In the genomic region with DNA sequence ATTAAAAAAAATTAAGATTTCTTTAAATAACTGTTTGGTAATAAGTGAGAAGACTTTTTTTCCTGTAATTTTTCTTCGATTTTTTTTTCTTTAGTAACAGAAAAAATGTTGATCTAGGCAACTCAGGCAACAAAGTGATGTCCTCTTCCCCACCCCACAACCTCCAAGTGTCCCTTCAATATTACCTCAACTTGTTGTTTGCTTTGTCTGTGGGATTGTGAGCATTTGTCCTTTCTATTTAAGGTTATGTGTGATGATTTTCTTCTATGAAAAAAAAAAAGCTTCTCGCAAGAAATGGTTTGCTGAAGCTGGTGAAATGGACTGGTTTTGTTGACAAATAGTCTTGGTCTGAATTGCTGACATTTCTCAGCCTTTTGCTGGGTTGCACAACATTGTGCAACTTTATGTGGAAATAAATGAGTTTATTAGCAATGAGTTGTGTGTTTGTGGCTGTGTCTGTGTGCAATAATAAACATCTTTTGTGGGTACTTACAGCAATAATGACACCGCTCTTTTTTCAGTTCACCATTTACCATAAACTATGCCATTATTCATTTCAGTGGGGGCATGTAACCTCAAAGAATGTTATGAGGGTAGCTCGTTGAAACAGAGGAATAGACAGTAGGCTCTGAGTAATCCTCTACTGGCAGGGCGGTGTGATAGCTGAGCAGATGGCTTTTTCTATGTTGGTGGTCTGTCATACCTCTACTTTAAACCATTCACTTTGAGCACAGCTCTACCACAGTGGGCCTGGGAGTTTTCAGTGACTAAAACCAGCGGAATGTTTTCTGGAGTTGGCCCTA, we compare ENCODE assay signal across 14 cellular contexts.
DNase-seq lines count a peak whose midpoint lies in the region; ATAC-seq and TF ChIP-seq lines count a peak whose summit lies in the region.
"Had no signal": no experiment of that assay in that cellular context is flagged by ENCODE, and none has a peak within 500 bp of the region (broad histone marks: within the 10 kb centered on the region; RNA-seq: fewer than 3 reads in every experiment).

No MANE protein-coding gene starts in this region.

- WGBS in testis, 2 donors, result 81 to 87% methylated on average over 6 of the region's 6 CpGs

- H3K4me1 ChIP-seq in Peyer's patch (no peaks in the 10 kb centered on the region), osteoblast (ENCODE audit: insufficient read depth, low read length) (peaks cover 67% of the 10 kb centered on the region), testis (no peaks in the 10 kb centered on the region)

- H3K36me3 ChIP-seq in Peyer's patch (no peaks in the 10 kb centered on the region), osteoblast (ENCODE audit: insufficient read depth, low read length) (no peaks in the 10 kb centered on the region), testis (ENCODE audit: low read depth, missing control alignments) (no peaks in the 10 kb centered on the region)
- H3K36me3 ChIP-seq: WERI-Rb-1 had no signal

- TF ChIP-seq CTCF in Peyer's patch (IDR thresholded peaks at IDR 0.05) (peak in 1 of 6 experiments; percentile 7), osteoblast (IDR thresholded peaks at IDR 0.05; ENCODE audit: extremely low read depth, low read depth, low read length) (no peak), testis (IDR thresholded peaks at IDR 0.05) (no peak)

- H3K27ac ChIP-seq in Peyer's patch (peak overlapping the region in 3 of 4 donors; percentile 23 to 43 (median 34)), osteoblast (ENCODE audit: low read depth, low read length) (peak overlapping the region; percentile 91), testis (no peak overlapping the region)
- H3K27ac ChIP-seq: WERI-Rb-1 had no signal

- H3K4me2 ChIP-seq in osteoblast (ENCODE audit: insufficient read depth, low read length), result peak overlapping the region; percentile 10

- TF ChIP-seq POLR2A in Peyer's patch (IDR thresholded peaks at IDR 0.05) (no peak), testis (IDR thresholded peaks at IDR 0.05) (no peak)

- ATAC-seq in GM18873 (IDR thresholded peaks at IDR 0.05; ENCODE audit: low FRiP score, unreplicated experiment), result no peak

- no peak overlapping the region for H2AFZ ChIP-seq in osteoblast (ENCODE audit: low read length)

- H4K20me1 ChIP-seq in osteoblast (ENCODE audit: insufficient read depth, low read length), result no peaks in the 10 kb centered on the region

- H3K27me3 ChIP-seq in Peyer's patch (no peaks in the 10 kb centered on the region), osteoblast (ENCODE audit: insufficient read depth, low read length) (no peaks in the 10 kb centered on the region), testis (no peaks in the 10 kb centered on the region)

- peak; percentile 67 for DNase-seq in Daoy (ENCODE audit: low read depth)
- no peak for DNase-seq in Peyer's patch
- peak; percentile 99 for DNase-seq in fibroblast of gingiva (ENCODE audit: low read depth)
- peak; percentile 64 for DNase-seq in osteoblast (ENCODE audit: insufficient read length, low spot score, missing footprints)
- no peak for DNase-seq in mesenteric fat pad (ENCODE audit: low spot score)
- DNase-seq in testis, result no peak
- DNase-seq in NCI-H1092 treated with DMSO at 0.1 percent for 48 hours (lab: John Stamatoyannopoulos, UW), result no peak
- DNase-seq: activated naive CD8-positive, alpha-beta T cell treated with anti-CD3 and anti-CD28 coated beads, Interleukin-2, amount 10 ng/mL, durations not matched to agents 7 days and 5 days; DMS79; glutamatergic neuron; NCI-H446; occipital lobe; WERI-Rb-1 had no signal

- intact Hi-C loops in testis (cut with DNase I; ENCODE audit: low total_unique reads), result no loop called here

- H3K4me3 ChIP-seq in Peyer's patch (no peak overlapping the region), osteoblast (ENCODE audit: insufficient read depth, low read length) (no peak overlapping the region), testis (no peak overlapping the region)

- H3K9me3 ChIP-seq in Peyer's patch, result no peaks in the 10 kb centered on the region
- H3K9me3 ChIP-seq in osteoblast (ENCODE audit: low read depth, low read length), result no peaks in the 10 kb centered on the region
- H3K9me3 ChIP-seq in testis, result no peaks in the 10 kb centered on the region

- no peaks in the 10 kb centered on the region for H3K79me2 ChIP-seq in osteoblast (ENCODE audit: insufficient read depth, low read length)

Comparison
In these comparisons a context has a peak if more than half of its experiments do, and no peak if none do; other contexts are left out.
1. DNase-seq: peak in Daoy (single experiment), fibroblast of gingiva (single experiment) and osteoblast (single experiment); none in Peyer's patch (0 of 3), mesenteric fat pad (single experiment), testis (single experiment) and NCI-H1092 treated with DMSO at 0.1 percent for 48 hours (single experiment).
2. H3K27ac ChIP-seq: peak in Peyer's patch (3 of 4) and osteoblast (single experiment); none in testis (0 of 2).